22 cellular contexts compared by ENCODE assay signal in the genomic region with DNA sequence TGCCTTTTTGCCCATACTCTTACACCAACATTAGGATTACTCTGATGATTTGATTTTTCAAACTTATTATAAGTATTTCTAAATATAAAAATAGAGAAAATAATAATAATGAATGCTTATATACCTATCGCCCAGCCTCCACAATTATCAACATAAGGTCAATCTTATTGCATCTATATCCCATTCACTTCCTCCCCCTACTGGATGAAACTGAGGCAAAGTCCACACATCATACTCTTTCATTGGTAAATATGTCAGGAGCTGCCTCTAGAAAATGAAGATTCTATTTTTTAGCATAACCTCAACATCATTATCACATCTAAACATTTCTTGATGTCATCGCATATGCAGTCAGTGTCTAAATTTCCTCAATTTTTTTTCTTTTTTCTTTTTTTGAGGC. TPM values are rescaled to one million over a fixed set of nuclear protein-coding genes. Genes with fewer than 3 reads are reported as not detected.
DNase-seq lines count a peak whose midpoint lies in the region; ATAC-seq, FAIRE-seq and TF ChIP-seq lines count a peak whose summit lies in the region.
"Had no signal": no experiment of that assay in that cellular context is flagged by ENCODE, and none has a peak within 500 bp of the region (broad histone marks: within the 10 kb centered on the region; RNA-seq: fewer than 3 reads in every experiment).

No MANE protein-coding gene starts in this region.

- intact Hi-C loops in psoas muscle (cut with DNase I) (loop anchor here in 1 of 2 donors (5.0 kb wide), 1 partner anchor 38 kb away; no protein-coding TSS in a partner anchor), kidney (cut with DNase I) (no loop called here)

- POLR2A ChIA-PET in H1 (lab: Charles Lee; ENCODE audit: partially characterized antibody): no interaction called here

- no peak overlapping the region for H2BK12ac ChIP-seq in H1 (ENCODE audit: low read depth, low read length)

- no peak overlapping the region for H3K18ac ChIP-seq in H1 (ENCODE audit: extremely low read depth, low read length)

- H3K27ac ChIP-seq in OCI-LY3 (ENCODE audit: low read length) (no peak overlapping the region), H1 (ENCODE audit: low read depth, low read length) (no peak overlapping the region), psoas muscle (no peak overlapping the region), suprapubic skin (no peak overlapping the region), kidney (ENCODE audit: low read depth in 2 of 2, low read length in 2 of 2) (no peak overlapping the region)
- H3K27ac ChIP-seq: tibial nerve had no signal

- TF ChIP-seq POLR2A in H1 (IDR thresholded peaks at IDR 0.05; ENCODE audit: control extremely low read depth in 1 of 2, low read depth in 2 of 2, low read length in 2 of 2) (no peak), suprapubic skin (IDR thresholded peaks at IDR 0.05) (no peak)

- no peak overlapping the region for H4K91ac ChIP-seq in H1 (replicated peaks; ENCODE audit: insufficient read length, low read length)

- H2AFZ ChIP-seq in OCI-LY3 (ENCODE audit: low read depth, low read length): no peak overlapping the region
- no peak overlapping the region for H2AFZ ChIP-seq in H1 (ENCODE audit: low read length)

- CTCF ChIA-PET in H1 (lab: Charles Lee; ENCODE audit: partially characterized antibody): interaction anchor here (0.5 to 5.9 kb wide), 32 partner anchors 9 to 1587 kb away, joined by 3 to 54 read pairs (median 4); a partner anchor contains a TSS

- H3K14ac ChIP-seq in H1 (ENCODE audit: insufficient read length): no peak overlapping the region

- H3K4me2 ChIP-seq in OCI-LY3 (ENCODE audit: low read length) (no peak overlapping the region), H1 (ENCODE audit: insufficient read depth in 1 of 2, low read depth in 2 of 2, low read length in 2 of 2) (no peak overlapping the region)

- no peak overlapping the region for H2BK120ac ChIP-seq in H1 (replicated peaks; ENCODE audit: low read depth, low read length)

- no peak overlapping the region for H2BK20ac ChIP-seq in H1 (ENCODE audit: low read length)

- no peaks in the 10 kb centered on the region for H4K20me1 ChIP-seq in OCI-LY3 (ENCODE audit: insufficient read depth, low read length)
- H4K20me1 ChIP-seq in H1 (replicated peaks in 1 of 2; ENCODE audit: control insufficient read depth in 1 of 2, insufficient read depth in 2 of 2, low read length in 2 of 2): no peaks in the 10 kb centered on the region

- peak; percentile 56 to 58 for TF ChIP-seq RAD21 in H1 (IDR thresholded peaks at IDR 0.05 in 1 of 2, conservative IDR thresholded peaks at IDR 0.05 in 1 of 2; ENCODE audit: low read depth in 2 of 2, low read length in 2 of 2)

- peaks cover 17% of the 10 kb centered on the region for H3K4me1 ChIP-seq in OCI-LY3 (ENCODE audit: low read length)
- peaks cover 0 to 10% (median 5%) of the 10 kb centered on the region in 4 experiments; a peak in 3 of 7 replicates for H3K4me1 ChIP-seq in H1 (replicated peaks in 1 of 4; ENCODE audit: control insufficient read depth in 3 of 4, insufficient read depth in 4 of 4, low read length in 3 of 4)
- H3K4me1 ChIP-seq in psoas muscle: peaks cover 47% of the 10 kb centered on the region
- peaks cover 66% of the 10 kb centered on the region for H3K4me1 ChIP-seq in suprapubic skin
- peaks cover 9 to 29% of the 10 kb centered on the region in 2 donors for H3K4me1 ChIP-seq in kidney (ENCODE audit: control insufficient read depth in 1 of 2, insufficient read depth in 1 of 2, low read depth in 1 of 2, low read length in 2 of 2)
- H3K4me1 ChIP-seq: tibial nerve had no signal

- no peak for ATAC-seq in psoas muscle
- no peak for ATAC-seq in HG03432 (IDR thresholded peaks at IDR 0.05; ENCODE audit: unreplicated experiment)
- ATAC-seq: heart right ventricle had no signal

- no peaks in the 10 kb centered on the region for H3K23me2 ChIP-seq in H1 (ENCODE audit: low read depth, low read length)

- no peak overlapping the region for H3K4ac ChIP-seq in H1 (replicated peaks; ENCODE audit: insufficient read length, low read depth, low read length)

- no peak overlapping the region for H2AK5ac ChIP-seq in H1 (ENCODE audit: low read depth, low read length)

- FAIRE-seq in H1 (lab: Jason Lieb, UNC) (no peak), kidney (lab: Jason Lieb, UNC) (no peak)
- FAIRE-seq: colon, keratinocyte had no signal

- H3K23ac ChIP-seq in H1 (ENCODE audit: insufficient read length): no peak overlapping the region

- no peak overlapping the region for H2BK15ac ChIP-seq in H1 (ENCODE audit: low read length)

- no peak overlapping the region for H2BK5ac ChIP-seq in H1 (ENCODE audit: low read depth, low read length)

- peak; percentile 34 for DNase-seq in ELR (ENCODE audit: low read depth)
- DNase-seq in H1 (ENCODE audit: low read depth in 1 of 2, low spot score in 2 of 2): no peak
- no peak for DNase-seq in psoas muscle
- DNase-seq in midbrain (lab: John Stamatoyannopoulos, UW): no peak
- no peak for DNase-seq in suprapubic skin (ENCODE audit: low spot score in 2 of 2)
- no peak for DNase-seq in kidney
- DNase-seq: activated CD4-positive, alpha-beta T cell treated with anti-CD3 and anti-CD28 coated beads for 48 hours; activated CD8-positive, alpha-beta memory T cell treated with anti-CD3 and anti-CD28 coated beads, Interleukin-2, amount 50 U/mL, for 4 hours; activated gamma-delta T cell treated with Interleukin-2 at 50 U/mL for 16 hours; amygdala; C1 segment of cervical spinal cord; DND-41; heart right ventricle; NCI-H1436 treated with DMSO at 0.1 percent for 48 hours; nucleus accumbens; T1000 had no signal

- H3K4me3 ChIP-seq in OCI-LY3 (ENCODE audit: low read length) (no peak overlapping the region), H1 (ENCODE audit: extremely low read depth in 1 of 4, insufficient read depth in 2 of 4, low read depth in 3 of 4, low read length in 4 of 4) (no peak overlapping the region), psoas muscle (no peak overlapping the region), suprapubic skin (no peak overlapping the region), kidney (ENCODE audit: low read length in 2 of 2) (no peak overlapping the region)
- H3K4me3 ChIP-seq: heart right ventricle, skin epidermis, tibial nerve had no signal

- H3K27me3 ChIP-seq in OCI-LY3 (ENCODE audit: low read depth, low read length) (no peaks in the 10 kb centered on the region), H1 (replicated peaks in 1 of 4; ENCODE audit: control insufficient read depth in 3 of 4, extremely low read depth in 1 of 4, insufficient read depth in 3 of 4, low read length in 3 of 4) (no peaks in the 10 kb centered on the region), psoas muscle (ENCODE audit: insufficient read depth in 3 of 3, low read length in 2 of 3) (no peaks in the 10 kb centered on the region), suprapubic skin (no peaks in the 10 kb centered on the region)
- H3K27me3 ChIP-seq: heart right ventricle, tibial nerve had no signal

- H3K79me2 ChIP-seq in OCI-LY3 (ENCODE audit: low read length): no peaks in the 10 kb centered on the region
- H3K79me2 ChIP-seq in H1 (ENCODE audit: control insufficient read depth in 1 of 2, insufficient read depth in 2 of 2, low read length in 2 of 2): no peaks in the 10 kb centered on the region

- H3K9me3 ChIP-seq in OCI-LY3 (ENCODE audit: insufficient read depth, low read length) (no peaks in the 10 kb centered on the region), H1 (ENCODE audit: insufficient read depth in 2 of 2, low read depth in 1 of 2, low read length in 1 of 2) (no peaks in the 10 kb centered on the region), psoas muscle (no peaks in the 10 kb centered on the region), suprapubic skin (no peaks in the 10 kb centered on the region), kidney (ENCODE audit: control insufficient read depth in 1 of 2, low read length in 2 of 2) (no peaks in the 10 kb centered on the region)
- H3K9me3 ChIP-seq: heart right ventricle, tibial nerve had no signal

- TF ChIP-seq CTCF in OCI-LY3 (IDR thresholded peaks at IDR 0.05; ENCODE audit: low read depth, low read length): peak; percentile 10; the same call in 1 of the 2 replicates
- peak in 1 of 3 experiments; percentile 45; a peak in 2 of 4 replicates for TF ChIP-seq CTCF in H1 (IDR thresholded peaks at IDR 0.05; ENCODE audit: control extremely low read depth in 1 of 3, insufficient read depth in 1 of 3, low read depth in 1 of 3, low read length in 3 of 3)
- peak; percentile 8 for TF ChIP-seq CTCF in psoas muscle (IDR thresholded peaks at IDR 0.05)
- no peak for TF ChIP-seq CTCF in suprapubic skin (IDR thresholded peaks at IDR 0.05)
- TF ChIP-seq CTCF in kidney (IDR thresholded peaks at IDR 0.05; ENCODE audit: borderline replicate concordance, extremely low read depth, insufficient read depth): no peak

- H4K8ac ChIP-seq in H1 (ENCODE audit: extremely low read depth, insufficient read depth, low read length): no peak overlapping the region

- H3K56ac ChIP-seq in H1 (replicated peaks; ENCODE audit: insufficient read length, low read depth, low read length): no peak overlapping the region

- 98% methylated on average over 2 of the region's 2 CpGs; no CpG with 5 or more reads in 1 of the 2 experiments for WGBS in H1 (ENCODE audit: extremely low coverage in 1 of 2, insufficient coverage in 1 of 2, insufficient read length in 1 of 2, insufficient replicate concordance in 2 of 2, low coverage in 1 of 2, low lambda C conversion rate in 2 of 2, missing lambda C conversion rate in 1 of 2), 2 experiments
- 93 to 100% (median 98%) methylated on average over 2 of the region's 2 CpGs for WGBS in psoas muscle, 3 donors
- WGBS in suprapubic skin: 90% methylated on average over 2 of the region's 2 CpGs

- no peak for TF ChIP-seq EP300 in H1 (IDR thresholded peaks at IDR 0.05; ENCODE audit: borderline replicate concordance in 1 of 2, low read depth in 2 of 2, low read length in 2 of 2)
- no peak for TF ChIP-seq EP300 in suprapubic skin (IDR thresholded peaks at IDR 0.05)

- no peak overlapping the region for H3K9ac ChIP-seq in OCI-LY3 (ENCODE audit: low read length)
- H3K9ac ChIP-seq in H1 (replicated peaks in 1 of 4; ENCODE audit: extremely low read depth in 1 of 4, low read depth in 3 of 4, low read length in 3 of 4): no peak overlapping the region
- H3K9ac ChIP-seq in kidney (ENCODE audit: low read length in 2 of 2): no peak overlapping the region

- H3K36me3 ChIP-seq in OCI-LY3 (replicated peaks; ENCODE audit: low read depth, low read length) (no peaks in the 10 kb centered on the region), H1 (ENCODE audit: control insufficient read depth in 2 of 4, insufficient read depth in 4 of 4, low read length in 3 of 4) (no peaks in the 10 kb centered on the region), psoas muscle (ENCODE audit: insufficient read depth in 1 of 2, low read depth in 1 of 2) (no peaks in the 10 kb centered on the region), suprapubic skin (no peaks in the 10 kb centered on the region), kidney (ENCODE audit: control insufficient read depth in 1 of 2, insufficient read depth in 2 of 2, low read length in 2 of 2) (no peaks in the 10 kb centered on the region)
- H3K36me3 ChIP-seq: heart right ventricle, tibial nerve had no signal

- no peak overlapping the region for H4K5ac ChIP-seq in H1 (ENCODE audit: insufficient read length, low read depth, low read length)

- no peaks in the 10 kb centered on the region for H3K79me1 ChIP-seq in H1 (ENCODE audit: low read depth, low read length)

RNA-seq across cellular contexts. Expression of a gene that starts 44.3 kb away (rescaled TPM):
- total RNA-seq in H1 (2021; fragmentation: NEBNext Ultra II Directional; extraction: Animal tissue kit (Norgen Biotek cat#: 25700)): 0.65 and 0.95 TPM in 2 replicates
- polyA plus RNA-seq in H1 (2011; rRNA removed): 0.80 and 1.0 TPM in 2 replicates
- polyA plus RNA-seq in H1 (2011; cell fraction: cytosol; rRNA removed): 0.90 TPM
- 2.2 TPM for polyA plus RNA-seq in H1 (2011; cell fraction: nucleus; rRNA removed)
- polyA plus RNA-seq in H1 (2012, experiment 1 of 2): 0.70 to 1.0 TPM (median 0.86 TPM) in 4 replicates
- polyA plus RNA-seq in H1 (2012, experiment 2 of 2): 0.96 TPM
- polyA plus RNA-seq in H1 (2013, experiment 1 of 2): 1.4 TPM
- 1.3 TPM for polyA plus RNA-seq in H1 (2013, experiment 2 of 2)
- 2.2 and 2.5 TPM in 2 replicates for polyA minus RNA-seq in H1 (2011; rRNA and poly(A)+ RNA removed)
- polyA minus RNA-seq in H1 (2011; cell fraction: cytosol; rRNA and poly(A)+ RNA removed): 0.22 TPM
- polyA minus RNA-seq in H1 (2011; cell fraction: nucleus; rRNA and poly(A)+ RNA removed): 4.5 TPM
- 10 to 100 TPM; 23.5 to 64.1 (median 38.2) TPM for total RNA-seq in psoas muscle
- polyA plus RNA-seq in psoas muscle: 10 to 100 TPM in 2 of 3 donors, 1 to 10 TPM in 1; 1.1 to 24.3 (median 14.9) TPM
- 100 to 1,000 TPM; 129 to 334 (median 160) TPM for total RNA-seq in suprapubic skin
- 4.9 TPM for total RNA-seq in kidney
- 1.3 TPM for polyA plus RNA-seq in kidney (ENCODE audit: insufficient read depth, low read depth, low replicate concordance)

Comparison
In these comparisons a context has a peak if more than half of its experiments do, and no peak if none do; other contexts are left out.
1. CTCF ChIP-seq: peak in OCI-LY3 (single experiment) and psoas muscle (single experiment); none in suprapubic skin (0 of 2) and kidney (single experiment).